1 cellular context compared by ENCODE assay signal in the genomic region with DNA sequence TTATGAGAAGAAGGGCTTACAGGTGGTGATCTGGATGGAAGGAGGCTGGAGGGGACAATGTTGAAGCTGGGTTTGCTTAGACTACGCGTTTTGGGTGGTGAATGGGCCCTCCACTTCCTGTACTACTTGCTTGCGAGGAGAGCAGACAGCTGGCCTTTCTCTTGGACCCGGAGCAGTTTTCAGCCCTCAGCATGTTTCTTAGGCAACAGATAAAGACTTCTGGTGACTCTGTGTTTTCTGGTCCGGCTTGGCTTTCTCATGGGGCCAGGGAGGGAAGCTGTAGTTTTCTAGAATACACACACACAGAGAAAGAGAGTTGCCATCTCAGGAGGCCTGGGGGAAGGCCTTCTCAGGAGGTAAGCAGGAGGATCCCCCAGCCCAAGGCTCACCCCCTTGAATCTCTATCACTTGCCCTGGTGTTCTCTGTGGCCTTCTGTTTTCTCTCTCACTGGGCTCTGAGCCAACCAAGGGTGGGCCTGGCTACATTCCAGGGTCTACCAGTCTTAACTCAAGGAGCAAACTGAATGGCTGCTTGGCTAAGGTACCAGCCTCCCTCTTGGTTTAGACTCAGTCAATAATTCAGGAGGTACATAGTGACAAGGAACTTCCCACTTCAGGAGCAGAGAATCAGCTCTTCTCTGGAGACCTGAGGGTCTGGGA.
TF ChIP-seq lines count a peak whose summit lies in the region.

No MANE protein-coding gene starts in this region.

TF ChIP-seq in HEK293, 187 proteins besides CTCF, POLR2A, EP300 and RAD21 (continued from another document):
- TF ChIP-seq, protein P1, sequence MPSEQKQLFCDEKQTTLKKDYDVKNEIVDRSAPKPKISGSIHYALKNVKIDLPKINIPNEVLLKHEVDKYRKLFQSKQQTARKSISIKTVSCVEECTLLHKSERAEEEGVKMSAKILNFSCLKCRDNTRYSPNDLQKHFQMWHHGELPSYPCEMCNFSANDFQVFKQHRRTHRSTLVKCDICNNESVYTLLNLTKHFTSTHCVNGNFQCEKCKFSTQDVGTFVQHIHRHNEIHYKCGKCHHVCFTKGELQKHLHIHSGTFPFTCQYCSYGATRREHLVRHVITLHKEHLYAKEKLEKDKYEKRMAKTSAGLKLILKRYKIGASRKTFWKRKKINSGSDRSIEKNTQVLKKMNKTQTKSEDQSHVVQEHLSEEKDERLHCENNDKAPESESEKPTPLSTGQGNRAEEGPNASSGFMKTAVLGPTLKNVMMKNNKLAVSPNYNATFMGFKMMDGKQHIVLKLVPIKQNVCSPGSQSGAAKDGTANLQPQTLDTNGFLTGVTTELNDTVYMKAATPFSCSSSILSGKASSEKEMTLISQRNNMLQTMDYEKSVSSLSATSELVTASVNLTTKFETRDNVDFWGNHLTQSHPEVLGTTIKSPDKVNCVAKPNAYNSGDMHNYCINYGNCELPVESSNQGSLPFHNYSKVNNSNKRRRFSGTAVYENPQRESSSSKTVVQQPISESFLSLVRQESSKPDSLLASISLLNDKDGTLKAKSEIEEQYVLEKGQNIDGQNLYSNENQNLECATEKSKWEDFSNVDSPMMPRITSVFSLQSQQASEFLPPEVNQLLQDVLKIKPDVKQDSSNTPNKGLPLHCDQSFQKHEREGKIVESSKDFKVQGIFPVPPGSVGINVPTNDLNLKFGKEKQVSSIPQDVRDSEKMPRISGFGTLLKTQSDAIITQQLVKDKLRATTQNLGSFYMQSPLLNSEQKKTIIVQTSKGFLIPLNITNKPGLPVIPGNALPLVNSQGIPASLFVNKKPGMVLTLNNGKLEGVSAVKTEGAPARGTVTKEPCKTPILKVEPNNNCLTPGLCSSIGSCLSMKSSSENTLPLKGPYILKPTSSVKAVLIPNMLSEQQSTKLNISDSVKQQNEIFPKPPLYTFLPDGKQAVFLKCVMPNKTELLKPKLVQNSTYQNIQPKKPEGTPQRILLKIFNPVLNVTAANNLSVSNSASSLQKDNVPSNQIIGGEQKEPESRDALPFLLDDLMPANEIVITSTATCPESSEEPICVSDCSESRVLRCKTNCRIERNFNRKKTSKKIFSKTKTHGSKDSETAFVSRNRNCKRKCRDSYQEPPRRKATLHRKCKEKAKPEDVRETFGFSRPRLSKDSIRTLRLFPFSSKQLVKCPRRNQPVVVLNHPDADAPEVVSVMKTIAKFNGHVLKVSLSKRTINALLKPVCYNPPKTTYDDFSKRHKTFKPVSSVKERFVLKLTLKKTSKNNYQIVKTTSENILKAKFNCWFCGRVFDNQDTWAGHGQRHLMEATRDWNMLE (tag by site-specific recombination; conservative IDR thresholded peaks at IDR 0.05; ENCODE audit: low read depth): no peak
- TF ChIP-seq ZXDB (tag by site-specific recombination; IDR thresholded peaks at IDR 0.05) (no peak), ZIC2 (tag by site-specific recombination; IDR thresholded peaks at IDR 0.05) (no peak)
